In the genomic region with DNA sequence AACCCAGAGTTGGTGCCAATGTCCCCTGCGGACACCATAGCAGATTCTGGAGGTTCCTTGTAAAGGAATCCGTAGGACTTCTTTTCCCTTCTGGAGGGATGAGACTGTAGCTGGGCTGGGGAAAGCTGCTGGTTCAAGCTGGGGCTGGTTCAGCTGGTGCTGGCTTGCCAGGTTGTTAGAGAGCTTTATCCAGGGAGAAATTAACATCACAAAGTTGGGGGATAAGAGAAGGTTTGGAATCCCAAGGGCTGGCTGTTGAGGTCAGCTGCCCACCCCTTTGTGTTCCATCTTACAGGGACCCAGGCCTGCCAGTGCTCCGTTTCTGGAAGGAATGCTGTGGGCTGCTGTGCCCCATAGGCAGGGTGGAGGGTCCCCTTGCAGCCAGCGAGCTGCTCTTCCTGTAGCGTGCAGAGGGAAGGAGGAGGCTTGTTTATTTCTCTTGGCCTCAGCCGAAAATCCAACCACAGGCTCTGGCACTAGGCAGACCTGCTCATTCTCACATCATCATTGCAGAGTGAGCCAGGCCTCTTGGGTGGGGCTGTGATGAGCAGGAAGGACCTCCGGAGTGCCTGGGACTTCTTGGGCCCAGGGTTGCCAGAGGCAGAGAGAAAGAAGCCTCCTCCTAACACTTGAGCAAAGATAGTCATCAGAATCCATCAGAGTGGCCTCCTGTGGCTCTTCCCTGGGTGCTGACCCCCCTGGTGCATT, we compare ENCODE assay signal across 8 cellular contexts.
DNase-seq lines count a peak whose midpoint lies in the region; ATAC-seq and TF ChIP-seq lines count a peak whose summit lies in the region.

No MANE protein-coding gene starts in this region.

- TF ChIP-seq POLR2A in gastrocnemius medialis (IDR thresholded peaks at IDR 0.05), result no peak

- in situ Hi-C loops in gastrocnemius medialis (cut with MboI; ENCODE audit: low sequenced_read_pairs in 4 of 4), result no loop called here

- H3K4me3 Mint-ChIP-seq in activated naive CD8-positive, alpha-beta T cell, result peak overlapping the region; percentile 59

- H3K9ac ChIP-seq in HUES6 (ENCODE audit: low read length), result peak overlapping the region; percentile 6

- peak; percentile 83 for DNase-seq in left cardiac atrium
- peak in 1 of 2 donors; percentile 48 for DNase-seq in gastrocnemius medialis
- no peak for DNase-seq in GM10266 (ENCODE audit: extremely low spot score)

- H3K4me1 ChIP-seq in HUES6 (ENCODE audit: control insufficient read depth, insufficient read depth, low read length) (peaks cover 71% of the 10 kb centered on the region), gastrocnemius medialis (peaks cover 78 to 96% of the 10 kb centered on the region in 2 donors)

- intact Hi-C loops in left cardiac atrium (cut with DNase I), result no loop called here
- intact Hi-C loops in gastrocnemius medialis (cut with DNase I; ENCODE audit: low total_unique reads), result no loop called here

- H3K27ac Mint-ChIP-seq in activated naive CD8-positive, alpha-beta T cell, result peak overlapping the region; percentile 84

- H3K27ac ChIP-seq in HUES6 (ENCODE audit: low read depth, low read length), result peak overlapping the region; percentile 11; the same call in 1 of the 2 replicates
- peak overlapping the region; percentile 67 to 93 (median 84) for H3K27ac ChIP-seq in gastrocnemius medialis

- H3K9me3 ChIP-seq in HUES6 (ENCODE audit: control insufficient read depth, insufficient read depth, low read depth, low read length) (no peaks in the 10 kb centered on the region), gastrocnemius medialis (no peaks in the 10 kb centered on the region)

- H3K27me3 ChIP-seq in HUES6 (ENCODE audit: control insufficient read depth, insufficient read depth, low read length), result no peaks in the 10 kb centered on the region
- no peaks in the 10 kb centered on the region for H3K27me3 ChIP-seq in gastrocnemius medialis

- H3K27me3 Mint-ChIP-seq in activated naive CD8-positive, alpha-beta T cell, result no peaks in the 10 kb centered on the region

- no peaks in the 10 kb centered on the region for H3K9me3 Mint-ChIP-seq in activated naive CD8-positive, alpha-beta T cell (ENCODE audit: low read depth)

- H3K36me3 Mint-ChIP-seq in activated naive CD8-positive, alpha-beta T cell, result no peaks in the 10 kb centered on the region

- peaks cover 78% of the 10 kb centered on the region for H3K4me1 Mint-ChIP-seq in activated naive CD8-positive, alpha-beta T cell (ENCODE audit: low read depth)

- 0 out of 2 replicates have a peak overlapping the region, but pooled peaks have one; percentile 2 for H3K4me3 ChIP-seq in HUES6 (ENCODE audit: low read depth, low read length)
- no peak overlapping the region for H3K4me3 ChIP-seq in gastrocnemius medialis

- ATAC-seq in left cardiac atrium (peak; percentile 30 to 62), gastrocnemius medialis (no peak), HG03139 (IDR thresholded peaks at IDR 0.05; ENCODE audit: unreplicated experiment) (no peak), GM21381 (IDR thresholded peaks at IDR 0.05; ENCODE audit: unreplicated experiment) (no peak), HG03108 (IDR thresholded peaks at IDR 0.05; ENCODE audit: unreplicated experiment) (no peak)

- no peaks in the 10 kb centered on the region for H3K36me3 ChIP-seq in HUES6 (ENCODE audit: control insufficient read depth, insufficient read depth, low read length)
- no peaks in the 10 kb centered on the region for H3K36me3 ChIP-seq in gastrocnemius medialis

- TF ChIP-seq CTCF in gastrocnemius medialis (IDR thresholded peaks at IDR 0.05 in 4 of 5, conservative IDR thresholded peaks at IDR 0.05 in 1 of 5), result no peak
- no peak for TF ChIP-seq CTCF in GM10266 (IDR thresholded peaks at IDR 0.05; ENCODE audit: control insufficient read depth, insufficient read depth, low read depth, missing control alignments)

Comparison
In these comparisons a context has a peak if more than half of its experiments do, and no peak if none do; other contexts are left out.
1. ATAC-seq: peak in left cardiac atrium (2 of 2); none in gastrocnemius medialis (0 of 2), HG03139 (single experiment), GM21381 (single experiment) and HG03108 (single experiment).